Comparison of ENCODE assay signal across 1 cellular context in the genomic region with DNA sequence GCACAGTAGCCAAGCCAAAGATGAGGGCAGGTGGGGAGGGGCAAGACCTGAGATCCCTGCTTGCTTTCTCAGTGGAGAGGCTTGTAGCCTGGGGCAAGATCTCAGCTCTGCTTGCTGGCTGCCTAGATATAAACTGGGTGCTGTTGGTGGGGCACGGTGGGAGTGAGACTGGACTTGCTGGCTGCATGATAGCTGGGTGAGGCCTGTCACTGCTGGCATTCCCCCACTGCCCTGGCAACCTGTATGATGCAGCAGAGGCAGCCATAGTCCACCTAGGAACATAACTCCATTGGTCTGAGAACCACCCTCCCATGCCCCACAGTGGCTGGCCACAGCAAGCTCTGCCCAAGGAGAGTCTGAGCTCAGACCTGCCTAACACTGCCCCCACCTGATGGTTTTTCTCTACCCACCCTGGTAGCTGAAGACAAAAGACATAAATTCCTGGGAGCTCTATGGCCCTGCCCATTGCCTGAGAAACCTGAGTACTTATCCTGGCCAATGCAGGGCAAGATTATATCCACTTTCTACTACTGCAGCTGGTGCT.
TF ChIP-seq lines count a peak whose summit lies in the region.

No MANE protein-coding gene starts in this region.

TF ChIP-seq in H1, 55 proteins besides CTCF, POLR2A, EP300 and RAD21 (continued from another document):
- TF ChIP-seq ATF3 (IDR thresholded peaks at IDR 0.05; ENCODE audit: insufficient read depth, low read depth, low read length) (no peak), MAFK (IDR thresholded peaks at IDR 0.05; ENCODE audit: low read depth, low read length) (no peak), JUND (IDR thresholded peaks at IDR 0.05; ENCODE audit: low read length) (no peak), ZNF274 (IDR thresholded peaks at IDR 0.05; ENCODE audit: borderline replicate concordance, extremely low read depth, low read length) (no peak), CBX8 (IDR thresholded peaks at IDR 0.05; ENCODE audit: borderline replicate concordance, low read depth, low read length) (no peak), RXRA (IDR thresholded peaks at IDR 0.05; ENCODE audit: insufficient read depth, low read depth, low read length) (no peak), FOSL1 (IDR thresholded peaks at IDR 0.05; ENCODE audit: insufficient read depth, low read depth, low read length) (no peak), SUZ12 (IDR thresholded peaks at IDR 0.05; ENCODE audit: low read length) (no peak), POU5F1 (IDR thresholded peaks at IDR 0.05; ENCODE audit: low read depth, low read length) (no peak), SP1 (IDR thresholded peaks at IDR 0.05; ENCODE audit: low read depth, low read length) (no peak), SP2 (IDR thresholded peaks at IDR 0.05; ENCODE audit: low read length) (no peak)
- TF ChIP-seq, protein P1, sequence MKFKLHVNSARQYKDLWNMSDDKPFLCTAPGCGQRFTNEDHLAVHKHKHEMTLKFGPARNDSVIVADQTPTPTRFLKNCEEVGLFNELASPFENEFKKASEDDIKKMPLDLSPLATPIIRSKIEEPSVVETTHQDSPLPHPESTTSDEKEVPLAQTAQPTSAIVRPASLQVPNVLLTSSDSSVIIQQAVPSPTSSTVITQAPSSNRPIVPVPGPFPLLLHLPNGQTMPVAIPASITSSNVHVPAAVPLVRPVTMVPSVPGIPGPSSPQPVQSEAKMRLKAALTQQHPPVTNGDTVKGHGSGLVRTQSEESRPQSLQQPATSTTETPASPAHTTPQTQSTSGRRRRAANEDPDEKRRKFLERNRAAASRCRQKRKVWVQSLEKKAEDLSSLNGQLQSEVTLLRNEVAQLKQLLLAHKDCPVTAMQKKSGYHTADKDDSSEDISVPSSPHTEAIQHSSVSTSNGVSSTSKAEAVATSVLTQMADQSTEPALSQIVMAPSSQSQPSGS (IDR thresholded peaks at IDR 0.05; ENCODE audit: low read length) = no peak
- TF ChIP-seq, protein P2, sequence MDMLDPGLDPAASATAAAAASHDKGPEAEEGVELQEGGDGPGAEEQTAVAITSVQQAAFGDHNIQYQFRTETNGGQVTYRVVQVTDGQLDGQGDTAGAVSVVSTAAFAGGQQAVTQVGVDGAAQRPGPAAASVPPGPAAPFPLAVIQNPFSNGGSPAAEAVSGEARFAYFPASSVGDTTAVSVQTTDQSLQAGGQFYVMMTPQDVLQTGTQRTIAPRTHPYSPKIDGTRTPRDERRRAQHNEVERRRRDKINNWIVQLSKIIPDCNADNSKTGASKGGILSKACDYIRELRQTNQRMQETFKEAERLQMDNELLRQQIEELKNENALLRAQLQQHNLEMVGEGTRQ (IDR thresholded peaks at IDR 0.05; ENCODE audit: low read length) = no peak
